Comparison of ENCODE assay signal across 1 cellular context in the genomic region with DNA sequence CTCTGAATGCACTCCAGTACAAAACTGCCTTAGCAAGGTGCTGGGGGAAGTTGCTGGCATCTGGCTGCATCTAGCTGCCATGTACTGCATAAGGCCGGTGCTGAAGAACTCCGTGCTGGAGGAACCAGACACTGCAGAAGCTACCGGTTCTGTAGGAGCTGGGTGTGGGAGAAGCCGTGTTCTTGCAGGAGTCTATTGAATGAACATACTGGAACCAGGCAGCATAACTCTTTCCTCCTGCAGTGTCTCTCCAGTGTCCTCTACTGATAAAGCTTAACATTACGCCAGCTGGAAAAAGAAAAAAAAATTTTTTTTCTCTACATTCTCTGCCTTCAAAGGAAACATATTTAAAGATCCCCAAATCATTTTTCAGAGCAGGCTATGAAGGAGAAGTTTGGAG.
A peak's percentile ranks its signal among the peaks of the same experiment; 100 is the strongest.
TF ChIP-seq lines count a peak whose summit lies in the region.

No MANE protein-coding gene starts in this region.

TF ChIP-seq in K562, 482 proteins besides CTCF, POLR2A, EP300 and RAD21:
- no peak for TF ChIP-seq ILK (tag; IDR thresholded peaks at IDR 0.05; ENCODE audit: borderline replicate concordance, low read depth)
- TF ChIP-seq ZNF384 (IDR thresholded peaks at IDR 0.05; ENCODE audit: low read depth, low read length): 0 out of 2 replicates have a peak, but pooled peaks have one; percentile 51
- TF ChIP-seq, protein P1, sequence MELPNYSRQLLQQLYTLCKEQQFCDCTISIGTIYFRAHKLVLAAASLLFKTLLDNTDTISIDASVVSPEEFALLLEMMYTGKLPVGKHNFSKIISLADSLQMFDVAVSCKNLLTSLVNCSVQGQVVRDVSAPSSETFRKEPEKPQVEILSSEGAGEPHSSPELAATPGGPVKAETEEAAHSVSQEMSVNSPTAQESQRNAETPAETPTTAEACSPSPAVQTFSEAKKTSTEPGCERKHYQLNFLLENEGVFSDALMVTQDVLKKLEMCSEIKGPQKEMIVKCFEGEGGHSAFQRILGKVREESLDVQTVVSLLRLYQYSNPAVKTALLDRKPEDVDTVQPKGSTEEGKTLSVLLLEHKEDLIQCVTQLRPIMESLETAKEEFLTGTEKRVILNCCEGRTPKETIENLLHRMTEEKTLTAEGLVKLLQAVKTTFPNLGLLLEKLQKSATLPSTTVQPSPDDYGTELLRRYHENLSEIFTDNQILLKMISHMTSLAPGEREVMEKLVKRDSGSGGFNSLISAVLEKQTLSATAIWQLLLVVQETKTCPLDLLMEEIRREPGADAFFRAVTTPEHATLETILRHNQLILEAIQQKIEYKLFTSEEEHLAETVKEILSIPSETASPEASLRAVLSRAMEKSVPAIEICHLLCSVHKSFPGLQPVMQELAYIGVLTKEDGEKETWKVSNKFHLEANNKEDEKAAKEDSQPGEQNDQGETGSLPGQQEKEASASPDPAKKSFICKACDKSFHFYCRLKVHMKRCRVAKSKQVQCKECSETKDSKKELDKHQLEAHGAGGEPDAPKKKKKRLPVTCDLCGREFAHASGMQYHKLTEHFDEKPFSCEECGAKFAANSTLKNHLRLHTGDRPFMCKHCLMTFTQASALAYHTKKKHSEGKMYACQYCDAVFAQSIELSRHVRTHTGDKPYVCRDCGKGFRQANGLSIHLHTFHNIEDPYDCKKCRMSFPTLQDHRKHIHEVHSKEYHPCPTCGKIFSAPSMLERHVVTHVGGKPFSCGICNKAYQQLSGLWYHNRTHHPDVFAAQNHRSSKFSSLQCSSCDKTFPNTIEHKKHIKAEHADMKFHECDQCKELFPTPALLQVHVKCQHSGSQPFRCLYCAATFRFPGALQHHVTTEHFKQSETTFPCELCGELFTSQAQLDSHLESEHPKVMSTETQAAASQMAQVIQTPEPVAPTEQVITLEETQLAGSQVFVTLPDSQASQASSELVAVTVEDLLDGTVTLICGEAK (IDR thresholded peaks at IDR 0.05): no peak
- TF ChIP-seq, protein P1 (CRISPR knock-in tag; IDR thresholded peaks at IDR 0.05): peak; percentile 66; the same call in 1 of the 2 replicates
- no peak for TF ChIP-seq PCBP1 (IDR thresholded peaks at IDR 0.05; ENCODE audit: low read depth, low read length, poor library complexity, severe bottlenecking)
- TF ChIP-seq KLF16 (IDR thresholded peaks at IDR 0.05): no peak
- TF ChIP-seq ZNF224 (CRISPR knock-in tag; IDR thresholded peaks at IDR 0.05): no peak
